In genomic region chr1:117321680-117322609, GRCh38 we compare ENCODE assay signal across 16 cellular contexts.
"Had no signal": no experiment of that assay in that cellular context is flagged by ENCODE, and none has a peak within 500 bp of the region (broad histone marks: within the 10 kb centered on the region; RNA-seq: fewer than 3 reads in every experiment).

No MANE protein-coding gene starts in this region.

- DNase-seq: activated CD4-positive, alpha-beta T cell treated with anti-CD3 and anti-CD28 coated beads for 4 hours; activated CD8-positive, alpha-beta memory T cell treated with anti-CD3 and anti-CD28 coated beads, Interleukin-2, amount 50 U/mL, for 48 hours; activated CD8-positive, alpha-beta T cell treated with anti-CD3 and anti-CD28 coated beads, Interleukin-2, amount 10 ng/mL, durations not matched to agents 7 days and 5 days; activated naive CD8-positive, alpha-beta T cell treated with anti-CD3 and anti-CD28 coated beads, Interleukin-2, amount 10 ng/mL, durations not matched to agents 7 days and 5 days; hypothalamus; left colon; pancreas; retina; spleen; stimulated activated CD4-positive, alpha-beta T cell treated with anti-CD3 and anti-CD28 coated beads, Interleukin-1b, Interleukin-23, amount 100 ng/mL, for 48 hours; T-cell; trophoblast cell had no signal

- H3K27me3 ChIP-seq: pancreas had no signal

- FAIRE-seq: bronchial epithelial cell, endothelial cell of umbilical vein, pancreas had no signal

- H3K36me3 ChIP-seq: pancreas, SJSA1, spleen had no signal

- H3K4me3 ChIP-seq: pancreas, SJSA1, spleen had no signal

- H3K9me3 ChIP-seq: pancreas, SJSA1, spleen had no signal

- H3K4me1 ChIP-seq: SJSA1, spleen had no signal

- H3K27ac ChIP-seq: pancreas, SJSA1, spleen, VCaP had no signal
